ENCODE assay signal across 8 cellular contexts in the genomic region with DNA sequence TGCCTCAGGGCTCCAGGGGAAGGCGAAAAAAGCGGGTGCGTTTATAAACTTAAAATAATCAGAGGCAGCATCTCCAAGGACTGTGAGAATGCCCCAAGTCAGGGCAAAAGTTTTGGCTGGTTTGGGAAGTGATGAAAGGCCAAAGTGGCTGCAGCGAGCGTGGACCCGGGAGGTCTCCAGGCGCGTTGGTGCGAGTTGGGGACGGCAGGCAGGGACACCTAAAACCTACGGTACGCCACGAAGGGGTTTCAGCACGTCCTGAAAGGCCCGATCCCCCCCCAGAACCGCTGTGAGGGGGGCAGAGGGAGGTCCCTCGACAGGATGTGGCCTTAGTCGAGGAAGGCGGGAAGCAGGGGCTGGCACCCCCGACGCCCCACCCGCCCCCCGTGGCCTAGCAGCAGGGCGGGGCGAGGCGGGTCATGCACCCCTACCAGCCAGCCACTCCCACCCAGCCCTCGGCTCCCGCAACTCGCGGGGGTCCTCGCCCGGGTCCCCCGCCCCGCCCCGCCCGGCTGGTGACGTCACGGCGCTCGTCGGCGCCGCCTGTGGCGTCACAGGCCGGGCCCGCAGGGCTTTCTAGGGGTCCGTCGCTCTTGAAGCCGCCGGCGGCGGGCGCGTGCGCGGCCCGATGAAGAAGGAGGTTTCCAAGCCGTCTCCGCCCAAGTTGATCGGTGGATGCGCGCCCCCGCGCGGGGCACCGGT. TPM values are rescaled to one million over a fixed set of nuclear protein-coding genes. Genes with fewer than 3 reads are reported as not detected.
DNase-seq lines count a peak whose midpoint lies in the region; ATAC-seq and TF ChIP-seq lines count a peak whose summit lies in the region.

A gene with protein sequence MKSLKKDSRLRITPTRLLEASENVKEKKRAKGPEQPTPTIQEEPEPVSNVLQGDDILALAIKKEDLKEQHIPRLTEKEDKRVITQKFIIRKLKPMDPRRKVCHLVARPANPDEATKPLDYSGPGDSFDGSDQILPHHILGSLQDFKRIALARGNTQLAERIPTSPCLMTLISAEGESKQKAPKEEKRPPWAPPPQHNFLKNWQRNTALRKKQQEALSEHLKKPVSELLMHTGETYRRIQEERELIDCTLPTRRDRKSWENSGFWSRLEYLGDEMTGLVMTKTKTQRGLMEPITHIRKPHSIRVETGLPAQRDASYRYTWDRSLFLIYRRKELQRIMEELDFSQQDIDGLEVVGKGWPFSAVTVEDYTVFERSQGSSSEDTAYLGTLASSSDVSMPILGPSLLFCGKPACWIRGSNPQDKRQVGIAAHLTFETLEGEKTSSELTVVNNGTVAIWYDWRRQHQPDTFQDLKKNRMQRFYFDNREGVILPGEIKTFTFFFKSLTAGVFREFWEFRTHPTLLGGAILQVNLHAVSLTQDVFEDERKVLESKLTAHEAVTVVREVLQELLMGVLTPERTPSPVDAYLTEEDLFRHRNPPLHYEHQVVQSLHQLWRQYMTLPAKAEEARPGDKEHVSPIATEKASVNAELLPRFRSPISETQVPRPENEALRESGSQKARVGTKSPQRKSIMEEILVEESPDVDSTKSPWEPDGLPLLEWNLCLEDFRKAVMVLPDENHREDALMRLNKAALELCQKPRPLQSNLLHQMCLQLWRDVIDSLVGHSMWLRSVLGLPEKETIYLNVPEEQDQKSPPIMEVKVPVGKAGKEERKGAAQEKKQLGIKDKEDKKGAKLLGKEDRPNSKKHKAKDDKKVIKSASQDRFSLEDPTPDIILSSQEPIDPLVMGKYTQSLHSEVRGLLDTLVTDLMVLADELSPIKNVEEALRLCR (plus strand): TSS at position 569 of the 702 bp plus-strand sequence. CDS start 236 bp downstream, outside the sequence.

- DNase-seq in GM13977 (ENCODE audit: low spot score), result peak; percentile 93
- peak; percentile 68 for DNase-seq in MV-4-11 (lab: John Stamatoyannopoulos, UW)
- peak; percentile 85 for DNase-seq in activated CD4-positive, alpha-beta T cell treated with anti-CD3 and anti-CD28 coated beads for 36 hours
- peak; percentile 78 for DNase-seq in chondrocyte (ENCODE audit: low spot score)
- peak; percentile 40 for DNase-seq in kidney glomerular epithelial cell (lab: John Stamatoyannopoulos, UW)
- DNase-seq in stimulated activated CD4-positive, alpha-beta T cell treated with anti-CD3 and anti-CD28 coated beads, Interleukin-15, amount 100 ng/mL, for 24 hours, result peak; percentile 89
- DNase-seq in NCI-H1694 (lab: John Stamatoyannopoulos, UW), result no peak

- H3K27ac Mint-ChIP-seq in activated CD4-positive, alpha-beta T cell treated with anti-CD3 and anti-CD28 coated beads for 36 hours, result peak within 1 kb of the TSS; percentile 77
- H3K27ac Mint-ChIP-seq in chondrocyte (ENCODE audit: unreplicated experiment), result peak within 1 kb of the TSS; percentile 76

- in situ Hi-C loops in GM13977 (cut with MboI; ENCODE audit: low pct_unique_long_range_greater_than_20kb, low sequenced_read_pairs, unreplicated experiment), result no loop called here

- ATAC-seq in activated CD4-positive, alpha-beta T cell treated with anti-CD3 and anti-CD28 coated beads for 36 hours, result peak; percentile 38
- no peak for ATAC-seq in GM18870 (IDR thresholded peaks at IDR 0.05; ENCODE audit: unreplicated experiment)

- POLR2A ChIA-PET in activated CD4-positive, alpha-beta T cell treated with anti-CD3 and anti-CD28 coated beads for 36 hours (lab: Charles Lee), result no interaction called here

- H3K36me3 Mint-ChIP-seq in activated CD4-positive, alpha-beta T cell treated with anti-CD3 and anti-CD28 coated beads for 36 hours (ENCODE audit: low read depth), result no peaks in the 10 kb centered on the region
- H3K36me3 Mint-ChIP-seq in chondrocyte (ENCODE audit: low read depth), result no peaks in the 10 kb centered on the region

- peaks cover 34% of the 10 kb centered on the region for H3K4me1 Mint-ChIP-seq in activated CD4-positive, alpha-beta T cell treated with anti-CD3 and anti-CD28 coated beads for 36 hours
- H3K4me1 Mint-ChIP-seq in chondrocyte (ENCODE audit: low read depth), result peaks cover 28% of the 10 kb centered on the region

- H3K27me3 Mint-ChIP-seq in activated CD4-positive, alpha-beta T cell treated with anti-CD3 and anti-CD28 coated beads for 36 hours, result peaks cover 4% of the 10 kb centered on the region
- no peaks in the 10 kb centered on the region for H3K27me3 Mint-ChIP-seq in chondrocyte (ENCODE audit: low read depth)

- intact Hi-C loops in activated CD4-positive, alpha-beta T cell treated with anti-CD3 and anti-CD28 coated beads for 36 hours (cut with DNase I, micrococcal nuclease), result loop anchor here (1.0 to 2.0 kb wide), 2 partner anchors 29 to 199 kb away; partner anchors contain the start of genes ANKRD40 (in 1 of the 2) and RSAD1 (in 1 of the 2)

- CTCF ChIA-PET in activated CD4-positive, alpha-beta T cell treated with anti-CD3 and anti-CD28 coated beads for 36 hours (lab: Charles Lee), result no interaction called here

- H3K4me3 Mint-ChIP-seq in activated CD4-positive, alpha-beta T cell treated with anti-CD3 and anti-CD28 coated beads for 36 hours, result peak within 1 kb of the TSS; percentile 72
- H3K4me3 Mint-ChIP-seq in chondrocyte (ENCODE audit: unreplicated experiment), result peak within 1 kb of the TSS; percentile 73

- no peaks in the 10 kb centered on the region for H3K9me3 Mint-ChIP-seq in activated CD4-positive, alpha-beta T cell treated with anti-CD3 and anti-CD28 coated beads for 36 hours (ENCODE audit: low read depth)
- H3K9me3 Mint-ChIP-seq in chondrocyte (ENCODE audit: low read depth), result no peaks in the 10 kb centered on the region

- TF ChIP-seq CTCF in GM13977 (IDR thresholded peaks at IDR 0.05; ENCODE audit: extremely low read depth, insufficient read depth, missing control alignments) (no peak), chondrocyte (IDR thresholded peaks at IDR 0.05) (peak; percentile 64)

RNA-seq across cellular contexts. Expression of the gene that starts here (rescaled TPM):
- 1 to 10 TPM; 1.4 to 1.8 TPM for total RNA-seq in activated CD4-positive, alpha-beta T cell treated with anti-CD3 and anti-CD28 coated beads for 36 hours
- 0.99 to 1.2 TPM (median 1.00 TPM) in 3 replicates for total RNA-seq in chondrocyte
